ENCODE assay signal across 1 cellular context in genomic region chr17:62109378-62109902, GRCh38.
TF ChIP-seq lines count a peak whose summit lies in the region.

No MANE protein-coding gene starts in this region.

TF ChIP-seq in HepG2, 621 proteins besides CTCF, POLR2A, EP300 and RAD21 (continued from another document and continues in another):
- TF ChIP-seq, protein P1, sequence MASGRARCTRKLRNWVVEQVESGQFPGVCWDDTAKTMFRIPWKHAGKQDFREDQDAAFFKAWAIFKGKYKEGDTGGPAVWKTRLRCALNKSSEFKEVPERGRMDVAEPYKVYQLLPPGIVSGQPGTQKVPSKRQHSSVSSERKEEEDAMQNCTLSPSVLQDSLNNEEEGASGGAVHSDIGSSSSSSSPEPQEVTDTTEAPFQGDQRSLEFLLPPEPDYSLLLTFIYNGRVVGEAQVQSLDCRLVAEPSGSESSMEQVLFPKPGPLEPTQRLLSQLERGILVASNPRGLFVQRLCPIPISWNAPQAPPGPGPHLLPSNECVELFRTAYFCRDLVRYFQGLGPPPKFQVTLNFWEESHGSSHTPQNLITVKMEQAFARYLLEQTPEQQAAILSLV (CRISPR knock-in tag; IDR thresholded peaks at IDR 0.05; ENCODE audit: borderline replicate concordance): 0 out of 2 replicates have a peak, but pooled peaks have one; percentile 30
- TF ChIP-seq ONECUT2 (CRISPR knock-in tag; IDR thresholded peaks at IDR 0.05) (0 out of 2 replicates have a peak, but pooled peaks have one; percentile 43), ZBTB4 (CRISPR knock-in tag; IDR thresholded peaks at IDR 0.05; ENCODE audit: borderline replicate concordance) (0 out of 2 replicates have a peak, but pooled peaks have one; percentile 54), STAT6 (CRISPR knock-in tag; IDR thresholded peaks at IDR 0.05; ENCODE audit: borderline replicate concordance) (peak; percentile 56; the same call in 1 of the 2 replicates), ZBTB44 (CRISPR knock-in tag; IDR thresholded peaks at IDR 0.05) (peak; percentile 83; the same call in 1 of the 2 replicates), ZSCAN22 (CRISPR knock-in tag; IDR thresholded peaks at IDR 0.05) (no peak), ZNF180 (CRISPR knock-in tag; IDR thresholded peaks at IDR 0.05; ENCODE audit: borderline replicate concordance, low read depth) (no peak), CENPX (CRISPR knock-in tag; IDR thresholded peaks at IDR 0.05) (no peak), EHMT2 (IDR thresholded peaks at IDR 0.05; ENCODE audit: borderline replicate concordance, low read depth, low read length) (no peak), SATB2 (CRISPR knock-in tag; IDR thresholded peaks at IDR 0.05) (no peak), FOXO1 (CRISPR knock-in tag; IDR thresholded peaks at IDR 0.05) (peak; percentile 61; the same call in 1 of the 2 replicates), ZBTB25 (CRISPR knock-in tag; IDR thresholded peaks at IDR 0.05) (peak; percentile 89; the same call in 1 of the 2 replicates), BRCA1 (CRISPR knock-in tag; IDR thresholded peaks at IDR 0.05) (0 out of 2 replicates have a peak, but pooled peaks have one; percentile 73), POLR2G (IDR thresholded peaks at IDR 0.05; ENCODE audit: low read depth, low read length) (no peak), CBFB (CRISPR knock-in tag; IDR thresholded peaks at IDR 0.05) (no peak), IRX3 (CRISPR knock-in tag; IDR thresholded peaks at IDR 0.05; ENCODE audit: borderline replicate concordance, low read depth) (no peak), CREB1 (IDR thresholded peaks at IDR 0.05) (no peak), CREB1 (CRISPR knock-in tag; IDR thresholded peaks at IDR 0.05) (no peak), ZNF10 (CRISPR knock-in tag; IDR thresholded peaks at IDR 0.05; ENCODE audit: borderline replicate concordance, low read depth) (no peak), ZNF138 (CRISPR knock-in tag; IDR thresholded peaks at IDR 0.05; ENCODE audit: low read depth) (no peak), TP53 (CRISPR knock-in tag; conservative IDR thresholded peaks at IDR 0.05) (no peak), SNAPC5 (CRISPR knock-in tag; IDR thresholded peaks at IDR 0.05; ENCODE audit: borderline replicate concordance) (no peak), ZNF775 (CRISPR knock-in tag; IDR thresholded peaks at IDR 0.05; ENCODE audit: borderline replicate concordance) (no peak), ZNF724P (CRISPR knock-in tag; IDR thresholded peaks at IDR 0.05; ENCODE audit: borderline replicate concordance) (no peak), TCF7L2 (IDR thresholded peaks at IDR 0.05; ENCODE audit: low read depth, low read length) (no peak), DMAP1 (CRISPR knock-in tag; IDR thresholded peaks at IDR 0.05) (0 out of 2 replicates have a peak, but pooled peaks have one; percentile 39)
- TF ChIP-seq, protein P2, sequence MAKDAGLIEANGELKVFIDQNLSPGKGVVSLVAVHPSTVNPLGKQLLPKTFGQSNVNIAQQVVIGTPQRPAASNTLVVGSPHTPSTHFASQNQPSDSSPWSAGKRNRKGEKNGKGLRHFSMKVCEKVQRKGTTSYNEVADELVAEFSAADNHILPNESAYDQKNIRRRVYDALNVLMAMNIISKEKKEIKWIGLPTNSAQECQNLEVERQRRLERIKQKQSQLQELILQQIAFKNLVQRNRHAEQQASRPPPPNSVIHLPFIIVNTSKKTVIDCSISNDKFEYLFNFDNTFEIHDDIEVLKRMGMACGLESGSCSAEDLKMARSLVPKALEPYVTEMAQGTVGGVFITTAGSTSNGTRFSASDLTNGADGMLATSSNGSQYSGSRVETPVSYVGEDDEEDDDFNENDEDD (CRISPR knock-in tag; IDR thresholded peaks at IDR 0.05; ENCODE audit: borderline replicate concordance): no peak
- TF ChIP-seq, protein P3, sequence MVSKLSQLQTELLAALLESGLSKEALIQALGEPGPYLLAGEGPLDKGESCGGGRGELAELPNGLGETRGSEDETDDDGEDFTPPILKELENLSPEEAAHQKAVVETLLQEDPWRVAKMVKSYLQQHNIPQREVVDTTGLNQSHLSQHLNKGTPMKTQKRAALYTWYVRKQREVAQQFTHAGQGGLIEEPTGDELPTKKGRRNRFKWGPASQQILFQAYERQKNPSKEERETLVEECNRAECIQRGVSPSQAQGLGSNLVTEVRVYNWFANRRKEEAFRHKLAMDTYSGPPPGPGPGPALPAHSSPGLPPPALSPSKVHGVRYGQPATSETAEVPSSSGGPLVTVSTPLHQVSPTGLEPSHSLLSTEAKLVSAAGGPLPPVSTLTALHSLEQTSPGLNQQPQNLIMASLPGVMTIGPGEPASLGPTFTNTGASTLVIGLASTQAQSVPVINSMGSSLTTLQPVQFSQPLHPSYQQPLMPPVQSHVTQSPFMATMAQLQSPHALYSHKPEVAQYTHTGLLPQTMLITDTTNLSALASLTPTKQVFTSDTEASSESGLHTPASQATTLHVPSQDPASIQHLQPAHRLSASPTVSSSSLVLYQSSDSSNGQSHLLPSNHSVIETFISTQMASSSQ (IDR thresholded peaks at IDR 0.05; ENCODE audit: low read depth): no peak
- TF ChIP-seq, protein P3 (CRISPR knock-in tag; IDR thresholded peaks at IDR 0.05; ENCODE audit: borderline replicate concordance): no peak
- TF ChIP-seq, protein P4, sequence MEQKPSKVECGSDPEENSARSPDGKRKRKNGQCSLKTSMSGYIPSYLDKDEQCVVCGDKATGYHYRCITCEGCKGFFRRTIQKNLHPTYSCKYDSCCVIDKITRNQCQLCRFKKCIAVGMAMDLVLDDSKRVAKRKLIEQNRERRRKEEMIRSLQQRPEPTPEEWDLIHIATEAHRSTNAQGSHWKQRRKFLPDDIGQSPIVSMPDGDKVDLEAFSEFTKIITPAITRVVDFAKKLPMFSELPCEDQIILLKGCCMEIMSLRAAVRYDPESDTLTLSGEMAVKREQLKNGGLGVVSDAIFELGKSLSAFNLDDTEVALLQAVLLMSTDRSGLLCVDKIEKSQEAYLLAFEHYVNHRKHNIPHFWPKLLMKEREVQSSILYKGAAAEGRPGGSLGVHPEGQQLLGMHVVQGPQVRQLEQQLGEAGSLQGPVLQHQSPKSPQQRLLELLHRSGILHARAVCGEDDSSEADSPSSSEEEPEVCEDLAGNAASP (CRISPR knock-in tag; IDR thresholded peaks at IDR 0.05; ENCODE audit: borderline replicate concordance): peak; percentile 60; the same call in 1 of the 2 replicates
- TF ChIP-seq, protein P5, sequence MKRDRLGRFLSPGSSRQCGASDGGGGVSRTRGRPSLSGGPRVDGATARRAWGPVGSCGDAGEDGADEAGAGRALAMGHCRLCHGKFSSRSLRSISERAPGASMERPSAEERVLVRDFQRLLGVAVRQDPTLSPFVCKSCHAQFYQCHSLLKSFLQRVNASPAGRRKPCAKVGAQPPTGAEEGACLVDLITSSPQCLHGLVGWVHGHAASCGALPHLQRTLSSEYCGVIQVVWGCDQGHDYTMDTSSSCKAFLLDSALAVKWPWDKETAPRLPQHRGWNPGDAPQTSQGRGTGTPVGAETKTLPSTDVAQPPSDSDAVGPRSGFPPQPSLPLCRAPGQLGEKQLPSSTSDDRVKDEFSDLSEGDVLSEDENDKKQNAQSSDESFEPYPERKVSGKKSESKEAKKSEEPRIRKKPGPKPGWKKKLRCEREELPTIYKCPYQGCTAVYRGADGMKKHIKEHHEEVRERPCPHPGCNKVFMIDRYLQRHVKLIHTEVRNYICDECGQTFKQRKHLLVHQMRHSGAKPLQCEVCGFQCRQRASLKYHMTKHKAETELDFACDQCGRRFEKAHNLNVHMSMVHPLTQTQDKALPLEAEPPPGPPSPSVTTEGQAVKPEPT (CRISPR knock-in tag; IDR thresholded peaks at IDR 0.05; ENCODE audit: low read depth): no peak
- TF ChIP-seq, protein P6, sequence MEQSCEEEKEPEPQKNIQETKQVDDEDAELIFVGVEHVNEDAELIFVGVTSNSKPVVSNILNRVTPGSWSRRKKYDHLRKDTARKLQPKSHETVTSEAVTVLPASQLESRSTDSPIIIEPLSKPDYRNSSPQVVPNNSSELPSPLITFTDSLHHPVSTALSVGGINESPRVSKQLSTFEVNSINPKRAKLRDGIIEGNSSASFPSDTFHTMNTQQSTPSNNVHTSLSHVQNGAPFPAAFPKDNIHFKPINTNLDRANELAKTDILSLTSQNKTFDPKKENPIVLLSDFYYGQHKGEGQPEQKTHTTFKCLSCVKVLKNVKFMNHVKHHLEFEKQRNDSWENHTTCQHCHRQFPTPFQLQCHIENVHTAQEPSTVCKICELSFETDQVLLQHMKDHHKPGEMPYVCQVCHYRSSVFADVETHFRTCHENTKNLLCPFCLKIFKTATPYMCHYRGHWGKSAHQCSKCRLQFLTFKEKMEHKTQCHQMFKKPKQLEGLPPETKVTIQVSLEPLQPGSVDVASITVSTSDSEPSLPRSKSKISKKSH (CRISPR knock-in tag; IDR thresholded peaks at IDR 0.05; ENCODE audit: borderline replicate concordance): no peak
- TF ChIP-seq, protein P7, sequence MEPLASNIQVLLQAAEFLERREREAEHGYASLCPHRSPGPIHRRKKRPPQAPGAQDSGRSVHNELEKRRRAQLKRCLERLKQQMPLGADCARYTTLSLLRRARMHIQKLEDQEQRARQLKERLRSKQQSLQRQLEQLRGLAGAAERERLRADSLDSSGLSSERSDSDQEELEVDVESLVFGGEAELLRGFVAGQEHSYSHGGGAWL (CRISPR knock-in tag; IDR thresholded peaks at IDR 0.05): 0 out of 2 replicates have a peak, but pooled peaks have one; percentile 22
